ENCODE assay signal across 2 cellular contexts in genomic region chr22:47627561-47628253, GRCh38.
TF ChIP-seq lines count a peak whose summit lies in the region.

No MANE protein-coding gene starts in this region.

TF ChIP-seq in SK-N-SH treated with all-trans-retinoic acid at 6 μM for 48 hours, 23 proteins besides CTCF, POLR2A, EP300 and RAD21 (continued from another document):
- TF ChIP-seq TSHZ2 (CRISPR knock-in tag; IDR thresholded peaks at IDR 0.05) (no peak), PPARA (CRISPR knock-in tag; IDR thresholded peaks at IDR 0.05; ENCODE audit: borderline replicate concordance) (no peak), ZFP30 (CRISPR knock-in tag; IDR thresholded peaks at IDR 0.05) (no peak)

TF ChIP-seq in SK-N-SH, 30 proteins besides CTCF, POLR2A, EP300 and RAD21 (continued from another document):
- TF ChIP-seq REST (IDR thresholded peaks at IDR 0.05; ENCODE audit: low read depth, low read length) (no peak), TEAD4 (IDR thresholded peaks at IDR 0.05; ENCODE audit: borderline replicate concordance, insufficient read depth) (no peak)
